Comparison of ENCODE assay signal across 8 cellular contexts in the genomic region with DNA sequence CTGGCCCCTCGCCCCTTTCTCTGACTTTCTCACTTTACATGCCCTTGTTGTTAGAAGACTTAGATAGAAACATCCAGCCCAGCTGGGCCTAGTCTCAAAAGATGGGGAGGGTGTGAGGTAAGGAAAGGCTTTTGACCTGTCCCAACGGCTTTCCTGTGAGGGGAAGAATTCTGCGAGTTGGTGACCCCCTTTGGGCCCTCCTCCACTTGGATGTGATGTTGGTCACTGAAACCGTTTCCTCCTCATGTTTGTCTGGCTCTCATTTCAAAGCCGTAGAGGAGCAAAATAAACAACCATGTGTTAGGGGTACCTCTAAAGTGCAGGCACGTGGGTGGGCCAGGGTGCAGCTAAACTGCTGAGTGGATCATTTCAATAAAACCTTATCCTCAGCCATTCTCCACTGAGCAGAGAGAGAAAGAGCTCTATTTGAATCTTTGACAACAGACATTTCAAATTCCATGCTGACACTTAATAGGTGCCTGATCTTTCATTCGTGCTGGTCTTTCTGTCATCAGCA.
DNase-seq lines count a peak whose midpoint lies in the region; ATAC-seq and TF ChIP-seq lines count a peak whose summit lies in the region.

No MANE protein-coding gene starts in this region.

- peak; percentile 23 for DNase-seq in DMS79 (lab: John Stamatoyannopoulos, UW)
- peak in 1 of 2 experiments; percentile 27 for DNase-seq in SJSA1 (ENCODE audit: low read depth in 1 of 2, low spot score in 2 of 2)
- DNase-seq in epithelial cell of esophagus (ENCODE audit: low read depth) = no peak
- peak in 1 of 5 donors; percentile 50 for DNase-seq in ovary
- DNase-seq in HPDE6-E6E7 (ENCODE audit: extremely low spot score) = no peak
- no peak for DNase-seq in SKM-1 (lab: John Stamatoyannopoulos, UW; ENCODE audit: unreplicated experiment)

- no peak for TF ChIP-seq CTCF in epithelial cell of esophagus (IDR thresholded peaks at IDR 0.05; ENCODE audit: insufficient read depth, low read depth, low read length, missing control alignments)
- TF ChIP-seq CTCF in ovary (IDR thresholded peaks at IDR 0.05) = no peak

- intact Hi-C loops in ovary (cut with DNase I) = loop anchor here in 2 of 4 donors (10.0 kb wide), 1 partner anchor 84 kb away; a partner anchor contains a TSS

- peak overlapping the region; percentile 79 for H3K27ac ChIP-seq in SJSA1
- H3K27ac ChIP-seq in ovary = peak overlapping the region; percentile 71 to 91

- H3K9me3 ChIP-seq in SJSA1 (replicated peaks) = no peaks in the 10 kb centered on the region
- no peaks in the 10 kb centered on the region for H3K9me3 ChIP-seq in ovary

- no peaks in the 10 kb centered on the region for H3K36me3 ChIP-seq in SJSA1
- no peaks in the 10 kb centered on the region for H3K36me3 ChIP-seq in ovary

- 3 to 5% (median 4%) methylated on average over 7 of the region's 7 CpGs for WGBS in ovary, 3 donors

- ATAC-seq in GM21528 (IDR thresholded peaks at IDR 0.05; ENCODE audit: low FRiP score, unreplicated experiment) (no peak), GM18873 (IDR thresholded peaks at IDR 0.05; ENCODE audit: low FRiP score, unreplicated experiment) (no peak)

- no peak for TF ChIP-seq POLR2A in ovary (IDR thresholded peaks at IDR 0.05)

- no peak for TF ChIP-seq EP300 in ovary (IDR thresholded peaks at IDR 0.05)

- H3K27me3 ChIP-seq in SJSA1 (replicated peaks) (no peaks in the 10 kb centered on the region), ovary (no peaks in the 10 kb centered on the region)

- H3K4me1 ChIP-seq in SJSA1 (replicated peaks) = peaks cover 18% of the 10 kb centered on the region
- peaks cover 13% of the 10 kb centered on the region for H3K4me1 ChIP-seq in ovary (ENCODE audit: insufficient read depth)

- H3K4me3 ChIP-seq in SJSA1 = peak overlapping the region; percentile 72
- H3K4me3 ChIP-seq in epithelial cell of esophagus (ENCODE audit: low read length) = peak overlapping the region; percentile 46
- H3K4me3 ChIP-seq in ovary = peak overlapping the region; percentile 52
